Comparison of ENCODE assay signal across 1 cellular context in the genomic region with DNA sequence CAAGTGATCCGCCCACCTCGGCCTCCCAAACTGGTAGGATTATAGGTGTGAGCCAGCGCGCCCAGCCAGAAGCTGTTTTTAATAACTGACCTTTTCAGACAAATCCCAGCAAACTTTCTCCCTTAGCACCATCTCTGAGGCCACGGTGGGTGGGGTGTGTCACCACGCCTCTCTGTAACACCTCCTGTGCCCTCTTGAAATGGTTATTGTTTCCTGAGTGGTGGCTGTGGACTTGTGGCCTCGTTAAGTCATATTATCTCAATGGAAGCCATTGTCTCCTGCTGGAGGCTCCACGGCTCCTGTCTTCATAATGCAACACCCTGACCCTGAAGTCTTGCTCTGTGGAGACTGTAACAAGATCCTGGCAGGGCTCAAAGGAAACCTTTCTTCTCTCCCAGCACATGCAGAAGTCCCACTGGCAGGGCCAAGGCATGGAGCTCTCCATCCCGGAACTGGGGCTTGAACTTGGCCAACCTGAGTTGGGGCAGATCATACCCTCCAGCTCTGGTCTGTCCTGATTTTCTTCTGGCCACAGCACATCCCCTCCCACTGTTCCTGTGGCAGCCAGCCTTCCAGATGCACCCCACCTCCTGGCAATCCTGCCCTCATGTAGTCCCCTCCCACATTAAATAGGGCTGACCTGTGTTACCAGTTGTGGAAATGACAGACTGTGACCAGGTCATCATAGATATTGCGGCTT.
A peak's percentile ranks its signal among the peaks of the same experiment; 100 is the strongest.
TF ChIP-seq lines count a peak whose summit lies in the region.

No MANE protein-coding gene starts in this region.

TF ChIP-seq in HepG2, 621 proteins besides CTCF, POLR2A, EP300 and RAD21 (continued from another document and continues in another):
- TF ChIP-seq, protein P1, sequence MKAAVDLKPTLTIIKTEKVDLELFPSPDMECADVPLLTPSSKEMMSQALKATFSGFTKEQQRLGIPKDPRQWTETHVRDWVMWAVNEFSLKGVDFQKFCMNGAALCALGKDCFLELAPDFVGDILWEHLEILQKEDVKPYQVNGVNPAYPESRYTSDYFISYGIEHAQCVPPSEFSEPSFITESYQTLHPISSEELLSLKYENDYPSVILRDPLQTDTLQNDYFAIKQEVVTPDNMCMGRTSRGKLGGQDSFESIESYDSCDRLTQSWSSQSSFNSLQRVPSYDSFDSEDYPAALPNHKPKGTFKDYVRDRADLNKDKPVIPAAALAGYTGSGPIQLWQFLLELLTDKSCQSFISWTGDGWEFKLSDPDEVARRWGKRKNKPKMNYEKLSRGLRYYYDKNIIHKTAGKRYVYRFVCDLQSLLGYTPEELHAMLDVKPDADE (CRISPR knock-in tag; IDR thresholded peaks at IDR 0.05), result no peak
- TF ChIP-seq ZSCAN12 (CRISPR knock-in tag; IDR thresholded peaks at IDR 0.05) (no peak), ZNF431 (CRISPR knock-in tag; IDR thresholded peaks at IDR 0.05; ENCODE audit: borderline replicate concordance, low read depth) (peak; percentile 53; the same call in 1 of the 2 replicates), ZNF30 (CRISPR knock-in tag; IDR thresholded peaks at IDR 0.05) (no peak), ZFP36L2 (CRISPR knock-in tag; IDR thresholded peaks at IDR 0.05) (no peak), ZNF274 (CRISPR knock-in tag; IDR thresholded peaks at IDR 0.05) (no peak), ZNF678 (CRISPR knock-in tag; IDR thresholded peaks at IDR 0.05) (no peak), SSRP1 (CRISPR knock-in tag; IDR thresholded peaks at IDR 0.05) (peak; percentile 62; the same call in 1 of the 2 replicates), GZF1 (CRISPR knock-in tag; IDR thresholded peaks at IDR 0.05) (no peak), ZNF577 (CRISPR knock-in tag; IDR thresholded peaks at IDR 0.05; ENCODE audit: borderline replicate concordance, low read depth) (no peak), U2AF2 (IDR thresholded peaks at IDR 0.05; ENCODE audit: low read depth, low read length) (no peak), ARNTL (CRISPR knock-in tag; IDR thresholded peaks at IDR 0.05) (no peak), ZC3H13 (CRISPR knock-in tag; IDR thresholded peaks at IDR 0.05) (no peak), SP4 (CRISPR knock-in tag; IDR thresholded peaks at IDR 0.05) (peak; percentile 68; the same call in 1 of the 2 replicates), ZNF746 (CRISPR knock-in tag; IDR thresholded peaks at IDR 0.05) (no peak), ZNF768 (CRISPR knock-in tag; IDR thresholded peaks at IDR 0.05) (peak; percentile 11; the same call in 1 of the 2 replicates), ZSCAN31 (CRISPR knock-in tag; IDR thresholded peaks at IDR 0.05; ENCODE audit: low read depth) (no peak), ZNF138 (CRISPR knock-in tag; IDR thresholded peaks at IDR 0.05; ENCODE audit: low read depth) (no peak), GTF3A (CRISPR knock-in tag; conservative IDR thresholded peaks at IDR 0.05) (no peak), ZNF451 (CRISPR knock-in tag; IDR thresholded peaks at IDR 0.05) (no peak), ZNF552 (CRISPR knock-in tag; IDR thresholded peaks at IDR 0.05; ENCODE audit: borderline replicate concordance) (no peak), FOXO1 (CRISPR knock-in tag; IDR thresholded peaks at IDR 0.05) (peak; percentile 60; the same call in 1 of the 2 replicates), NFATC3 (CRISPR knock-in tag; IDR thresholded peaks at IDR 0.05) (no peak), ETV6 (CRISPR knock-in tag; conservative IDR thresholded peaks at IDR 0.05) (no peak), ZEB1 (IDR thresholded peaks at IDR 0.05; ENCODE audit: insufficient replicate concordance, low read depth) (no peak), SNAI1 (CRISPR knock-in tag; IDR thresholded peaks at IDR 0.05; ENCODE audit: borderline replicate concordance) (peak; percentile 78; the same call in 1 of the 2 replicates), MAZ (IDR thresholded peaks at IDR 0.05; ENCODE audit: borderline replicate concordance, low read depth, low read length) (no peak), MAZ (CRISPR knock-in tag; IDR thresholded peaks at IDR 0.05; ENCODE audit: low read depth) (no peak), ZNF598 (CRISPR knock-in tag; IDR thresholded peaks at IDR 0.05; ENCODE audit: borderline replicate concordance) (no peak), ZNF589 (CRISPR knock-in tag; conservative IDR thresholded peaks at IDR 0.05) (no peak), ZKSCAN5 (CRISPR knock-in tag; IDR thresholded peaks at IDR 0.05) (0 out of 2 replicates have a peak, but pooled peaks have one; percentile 29), ZBTB1 (CRISPR knock-in tag; IDR thresholded peaks at IDR 0.05; ENCODE audit: borderline replicate concordance) (no peak), ZNF17 (CRISPR knock-in tag; IDR thresholded peaks at IDR 0.05) (no peak), TEAD3 (CRISPR knock-in tag; optimal IDR thresholded peaks at IDR 0.05; ENCODE audit: borderline replicate concordance) (no peak)
- TF ChIP-seq, protein P2, sequence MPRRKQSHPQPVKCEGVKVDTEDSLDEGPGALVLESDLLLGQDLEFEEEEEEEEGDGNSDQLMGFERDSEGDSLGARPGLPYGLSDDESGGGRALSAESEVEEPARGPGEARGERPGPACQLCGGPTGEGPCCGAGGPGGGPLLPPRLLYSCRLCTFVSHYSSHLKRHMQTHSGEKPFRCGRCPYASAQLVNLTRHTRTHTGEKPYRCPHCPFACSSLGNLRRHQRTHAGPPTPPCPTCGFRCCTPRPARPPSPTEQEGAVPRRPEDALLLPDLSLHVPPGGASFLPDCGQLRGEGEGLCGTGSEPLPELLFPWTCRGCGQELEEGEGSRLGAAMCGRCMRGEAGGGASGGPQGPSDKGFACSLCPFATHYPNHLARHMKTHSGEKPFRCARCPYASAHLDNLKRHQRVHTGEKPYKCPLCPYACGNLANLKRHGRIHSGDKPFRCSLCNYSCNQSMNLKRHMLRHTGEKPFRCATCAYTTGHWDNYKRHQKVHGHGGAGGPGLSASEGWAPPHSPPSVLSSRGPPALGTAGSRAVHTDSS (CRISPR knock-in tag; conservative IDR thresholded peaks at IDR 0.05), result no peak
- TF ChIP-seq, protein P3, sequence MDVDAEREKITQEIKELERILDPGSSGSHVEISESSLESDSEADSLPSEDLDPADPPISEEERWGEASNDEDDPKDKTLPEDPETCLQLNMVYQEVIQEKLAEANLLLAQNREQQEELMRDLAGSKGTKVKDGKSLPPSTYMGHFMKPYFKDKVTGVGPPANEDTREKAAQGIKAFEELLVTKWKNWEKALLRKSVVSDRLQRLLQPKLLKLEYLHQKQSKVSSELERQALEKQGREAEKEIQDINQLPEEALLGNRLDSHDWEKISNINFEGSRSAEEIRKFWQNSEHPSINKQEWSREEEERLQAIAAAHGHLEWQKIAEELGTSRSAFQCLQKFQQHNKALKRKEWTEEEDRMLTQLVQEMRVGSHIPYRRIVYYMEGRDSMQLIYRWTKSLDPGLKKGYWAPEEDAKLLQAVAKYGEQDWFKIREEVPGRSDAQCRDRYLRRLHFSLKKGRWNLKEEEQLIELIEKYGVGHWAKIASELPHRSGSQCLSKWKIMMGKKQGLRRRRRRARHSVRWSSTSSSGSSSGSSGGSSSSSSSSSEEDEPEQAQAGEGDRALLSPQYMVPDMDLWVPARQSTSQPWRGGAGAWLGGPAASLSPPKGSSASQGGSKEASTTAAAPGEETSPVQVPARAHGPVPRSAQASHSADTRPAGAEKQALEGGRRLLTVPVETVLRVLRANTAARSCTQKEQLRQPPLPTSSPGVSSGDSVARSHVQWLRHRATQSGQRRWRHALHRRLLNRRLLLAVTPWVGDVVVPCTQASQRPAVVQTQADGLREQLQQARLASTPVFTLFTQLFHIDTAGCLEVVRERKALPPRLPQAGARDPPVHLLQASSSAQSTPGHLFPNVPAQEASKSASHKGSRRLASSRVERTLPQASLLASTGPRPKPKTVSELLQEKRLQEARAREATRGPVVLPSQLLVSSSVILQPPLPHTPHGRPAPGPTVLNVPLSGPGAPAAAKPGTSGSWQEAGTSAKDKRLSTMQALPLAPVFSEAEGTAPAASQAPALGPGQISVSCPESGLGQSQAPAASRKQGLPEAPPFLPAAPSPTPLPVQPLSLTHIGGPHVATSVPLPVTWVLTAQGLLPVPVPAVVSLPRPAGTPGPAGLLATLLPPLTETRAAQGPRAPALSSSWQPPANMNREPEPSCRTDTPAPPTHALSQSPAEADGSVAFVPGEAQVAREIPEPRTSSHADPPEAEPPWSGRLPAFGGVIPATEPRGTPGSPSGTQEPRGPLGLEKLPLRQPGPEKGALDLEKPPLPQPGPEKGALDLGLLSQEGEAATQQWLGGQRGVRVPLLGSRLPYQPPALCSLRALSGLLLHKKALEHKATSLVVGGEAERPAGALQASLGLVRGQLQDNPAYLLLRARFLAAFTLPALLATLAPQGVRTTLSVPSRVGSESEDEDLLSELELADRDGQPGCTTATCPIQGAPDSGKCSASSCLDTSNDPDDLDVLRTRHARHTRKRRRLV (CRISPR knock-in tag; IDR thresholded peaks at IDR 0.05), result no peak
- TF ChIP-seq, protein P4, sequence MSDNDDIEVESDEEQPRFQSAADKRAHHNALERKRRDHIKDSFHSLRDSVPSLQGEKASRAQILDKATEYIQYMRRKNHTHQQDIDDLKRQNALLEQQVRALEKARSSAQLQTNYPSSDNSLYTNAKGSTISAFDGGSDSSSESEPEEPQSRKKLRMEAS (IDR thresholded peaks at IDR 0.05), result peak; percentile 41
- TF ChIP-seq, protein P5, sequence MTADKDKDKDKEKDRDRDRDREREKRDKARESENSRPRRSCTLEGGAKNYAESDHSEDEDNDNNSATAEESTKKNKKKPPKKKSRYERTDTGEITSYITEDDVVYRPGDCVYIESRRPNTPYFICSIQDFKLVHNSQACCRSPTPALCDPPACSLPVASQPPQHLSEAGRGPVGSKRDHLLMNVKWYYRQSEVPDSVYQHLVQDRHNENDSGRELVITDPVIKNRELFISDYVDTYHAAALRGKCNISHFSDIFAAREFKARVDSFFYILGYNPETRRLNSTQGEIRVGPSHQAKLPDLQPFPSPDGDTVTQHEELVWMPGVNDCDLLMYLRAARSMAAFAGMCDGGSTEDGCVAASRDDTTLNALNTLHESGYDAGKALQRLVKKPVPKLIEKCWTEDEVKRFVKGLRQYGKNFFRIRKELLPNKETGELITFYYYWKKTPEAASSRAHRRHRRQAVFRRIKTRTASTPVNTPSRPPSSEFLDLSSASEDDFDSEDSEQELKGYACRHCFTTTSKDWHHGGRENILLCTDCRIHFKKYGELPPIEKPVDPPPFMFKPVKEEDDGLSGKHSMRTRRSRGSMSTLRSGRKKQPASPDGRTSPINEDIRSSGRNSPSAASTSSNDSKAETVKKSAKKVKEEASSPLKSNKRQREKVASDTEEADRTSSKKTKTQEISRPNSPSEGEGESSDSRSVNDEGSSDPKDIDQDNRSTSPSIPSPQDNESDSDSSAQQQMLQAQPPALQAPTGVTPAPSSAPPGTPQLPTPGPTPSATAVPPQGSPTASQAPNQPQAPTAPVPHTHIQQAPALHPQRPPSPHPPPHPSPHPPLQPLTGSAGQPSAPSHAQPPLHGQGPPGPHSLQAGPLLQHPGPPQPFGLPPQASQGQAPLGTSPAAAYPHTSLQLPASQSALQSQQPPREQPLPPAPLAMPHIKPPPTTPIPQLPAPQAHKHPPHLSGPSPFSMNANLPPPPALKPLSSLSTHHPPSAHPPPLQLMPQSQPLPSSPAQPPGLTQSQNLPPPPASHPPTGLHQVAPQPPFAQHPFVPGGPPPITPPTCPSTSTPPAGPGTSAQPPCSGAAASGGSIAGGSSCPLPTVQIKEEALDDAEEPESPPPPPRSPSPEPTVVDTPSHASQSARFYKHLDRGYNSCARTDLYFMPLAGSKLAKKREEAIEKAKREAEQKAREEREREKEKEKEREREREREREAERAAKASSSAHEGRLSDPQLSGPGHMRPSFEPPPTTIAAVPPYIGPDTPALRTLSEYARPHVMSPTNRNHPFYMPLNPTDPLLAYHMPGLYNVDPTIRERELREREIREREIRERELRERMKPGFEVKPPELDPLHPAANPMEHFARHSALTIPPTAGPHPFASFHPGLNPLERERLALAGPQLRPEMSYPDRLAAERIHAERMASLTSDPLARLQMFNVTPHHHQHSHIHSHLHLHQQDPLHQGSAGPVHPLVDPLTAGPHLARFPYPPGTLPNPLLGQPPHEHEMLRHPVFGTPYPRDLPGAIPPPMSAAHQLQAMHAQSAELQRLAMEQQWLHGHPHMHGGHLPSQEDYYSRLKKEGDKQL (CRISPR knock-in tag; IDR thresholded peaks at IDR 0.05; ENCODE audit: low read depth), result no peak
- TF ChIP-seq, protein P6, sequence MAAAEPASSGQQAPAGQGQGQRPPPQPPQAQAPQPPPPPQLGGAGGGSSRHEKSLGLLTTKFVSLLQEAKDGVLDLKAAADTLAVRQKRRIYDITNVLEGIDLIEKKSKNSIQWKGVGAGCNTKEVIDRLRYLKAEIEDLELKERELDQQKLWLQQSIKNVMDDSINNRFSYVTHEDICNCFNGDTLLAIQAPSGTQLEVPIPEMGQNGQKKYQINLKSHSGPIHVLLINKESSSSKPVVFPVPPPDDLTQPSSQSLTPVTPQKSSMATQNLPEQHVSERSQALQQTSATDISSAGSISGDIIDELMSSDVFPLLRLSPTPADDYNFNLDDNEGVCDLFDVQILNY (CRISPR knock-in tag; conservative IDR thresholded peaks at IDR 0.05), result no peak
- TF ChIP-seq, protein P7, sequence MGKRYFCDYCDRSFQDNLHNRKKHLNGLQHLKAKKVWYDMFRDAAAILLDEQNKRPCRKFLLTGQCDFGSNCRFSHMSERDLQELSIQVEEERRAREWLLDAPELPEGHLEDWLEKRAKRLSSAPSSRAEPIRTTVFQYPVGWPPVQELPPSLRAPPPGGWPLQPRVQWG (CRISPR knock-in tag; IDR thresholded peaks at IDR 0.05; ENCODE audit: borderline replicate concordance, low read depth), result no peak
- TF ChIP-seq, protein P8, sequence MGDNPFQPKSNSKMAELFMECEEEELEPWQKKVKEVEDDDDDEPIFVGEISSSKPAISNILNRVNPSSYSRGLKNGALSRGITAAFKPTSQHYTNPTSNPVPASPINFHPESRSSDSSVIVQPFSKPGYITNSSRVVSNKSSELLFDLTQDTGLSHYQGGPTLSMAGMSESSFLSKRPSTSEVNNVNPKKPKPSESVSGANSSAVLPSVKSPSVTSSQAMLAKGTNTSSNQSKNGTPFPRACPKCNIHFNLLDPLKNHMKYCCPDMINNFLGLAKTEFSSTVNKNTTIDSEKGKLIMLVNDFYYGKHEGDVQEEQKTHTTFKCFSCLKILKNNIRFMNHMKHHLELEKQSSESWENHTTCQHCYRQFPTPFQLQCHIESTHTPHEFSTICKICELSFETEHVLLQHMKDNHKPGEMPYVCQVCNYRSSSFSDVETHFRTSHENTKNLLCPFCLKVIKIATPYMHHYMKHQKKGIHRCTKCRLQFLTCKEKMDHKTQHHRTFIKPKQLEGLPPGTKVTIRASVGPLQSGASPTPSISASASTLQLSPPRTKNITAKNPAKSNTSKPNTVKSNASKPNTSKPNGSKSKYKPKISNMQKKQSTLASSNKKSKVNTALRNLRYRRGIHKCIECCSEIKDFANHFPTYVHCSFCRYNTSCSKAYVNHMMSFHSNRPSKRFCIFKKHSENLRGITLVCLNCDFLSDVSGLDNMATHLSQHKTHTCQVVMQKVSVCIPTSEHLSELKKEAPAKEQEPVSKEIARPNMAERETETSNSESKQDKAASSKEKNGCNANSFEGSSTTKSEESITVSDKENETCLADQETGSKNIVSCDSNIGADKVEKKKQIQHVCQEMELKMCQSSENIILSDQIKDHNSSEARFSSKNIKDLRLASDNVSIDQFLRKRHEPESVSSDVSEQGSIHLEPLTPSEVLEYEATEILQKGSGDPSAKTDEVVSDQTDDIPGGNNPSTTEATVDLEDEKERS (CRISPR knock-in tag; IDR thresholded peaks at IDR 0.05), result 0 out of 2 replicates have a peak, but pooled peaks have one; percentile 58
- TF ChIP-seq, protein P9, sequence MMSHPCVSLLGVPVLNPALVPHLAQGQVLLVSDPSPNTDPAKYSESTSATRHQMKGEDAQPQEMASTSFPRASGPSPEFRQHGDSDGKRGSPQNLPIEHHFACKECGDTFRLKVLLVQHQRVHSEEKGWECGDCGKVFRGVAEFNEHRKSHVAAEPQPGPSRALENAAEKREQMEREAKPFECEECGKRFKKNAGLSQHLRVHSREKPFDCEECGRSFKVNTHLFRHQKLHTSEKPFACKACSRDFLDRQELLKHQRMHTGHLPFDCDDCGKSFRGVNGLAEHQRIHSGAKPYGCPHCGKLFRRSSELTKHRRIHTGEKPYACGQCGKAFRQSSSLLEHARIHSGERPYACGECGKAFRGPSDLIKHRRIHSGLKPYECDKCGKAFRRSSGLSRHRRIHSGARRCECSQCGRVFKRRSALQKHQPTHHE (CRISPR knock-in tag; IDR thresholded peaks at IDR 0.05; ENCODE audit: borderline replicate concordance), result no peak
